26 cellular contexts compared by ENCODE assay signal in the genomic region with DNA sequence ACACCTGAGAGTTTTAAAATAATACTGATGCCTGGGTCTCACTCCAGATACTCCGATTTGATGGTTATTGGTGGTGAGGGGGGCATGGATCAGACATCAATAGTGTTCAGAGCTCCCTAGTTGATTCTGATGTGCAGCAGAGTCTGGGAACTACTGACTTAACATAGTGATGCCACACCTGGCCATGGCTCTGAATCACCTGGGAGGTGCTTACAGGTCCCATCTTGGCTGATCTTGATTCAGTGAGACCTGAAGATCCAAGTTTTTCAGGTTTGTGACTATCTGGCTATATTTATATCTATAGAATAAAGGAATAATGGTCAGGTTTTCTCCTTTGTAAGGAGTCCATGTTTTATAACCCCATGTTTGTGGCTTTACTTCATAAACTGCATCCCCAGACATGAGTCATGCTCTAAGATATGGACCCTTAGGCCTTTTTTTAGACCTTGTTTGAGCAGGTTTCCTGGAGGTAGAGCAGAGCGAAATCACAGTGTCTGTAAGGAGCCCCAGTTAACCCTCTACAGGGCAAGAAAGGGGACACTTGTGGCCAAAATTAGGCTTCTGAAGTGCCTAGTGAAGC.
"Had no signal": no experiment of that assay in that cellular context is flagged by ENCODE, and none has a peak within 500 bp of the region (broad histone marks: within the 10 kb centered on the region; RNA-seq: fewer than 3 reads in every experiment).

No MANE protein-coding gene starts in this region.

- H3K27me3 Mint-ChIP-seq: activated naive CD4-positive, alpha-beta T cell treated with anti-CD3 and anti-CD28 coated beads, Interleukin-2, amount 50 U/mL, for 24 hours; effector memory CD8-positive, alpha-beta T cell; naive thymus-derived CD4-positive, alpha-beta T cell; T-cell; type B pancreatic cell had no signal

- H3K4me1 ChIP-seq: colonic mucosa, left lung, sigmoid colon, testis had no signal

- DNase-seq: activated CD4-positive, CD25-positive, alpha-beta regulatory T cell treated with anti-CD3 and anti-CD28 coated beads, Interleukin-2, amount 50 U/mL, for 72 hours; activated gamma-delta T cell treated with Interleukin-2 at 50 U/mL for 16 hours; activated T-cell treated with anti-CD3 and anti-CD28 coated beads, Interleukin-2, amount 50 U/mL, for 1 hour; anterior cingulate cortex; colonic mucosa; dorsolateral prefrontal cortex; effector memory CD8-positive, alpha-beta T cell; foreskin fibroblast; immature natural killer cell; kidney glomerular epithelial cell; left lung; naive thymus-derived CD4-positive, alpha-beta T cell; occipital lobe; posterior cingulate gyrus; sigmoid colon; stimulated activated CD4-positive, alpha-beta T cell treated with anti-CD3 and anti-CD28 coated beads, Interleukin-4, amount 100 ng/mL, for 1 hour; stimulated activated naive CD4-positive, alpha-beta T cell; T-cell; testis had no signal

- H3K4me2 ChIP-seq: hepatocyte had no signal

- H3K4me1 Mint-ChIP-seq: immature natural killer cell, neural crest cell, T-cell had no signal

- H3K9me3 ChIP-seq: colonic mucosa, left lung, sigmoid colon, testis had no signal

- H3K9me3 Mint-ChIP-seq: activated naive CD4-positive, alpha-beta T cell treated with anti-CD3 and anti-CD28 coated beads, Interleukin-2, amount 50 U/mL, for 24 hours; effector memory CD8-positive, alpha-beta T cell; immature natural killer cell; T-helper 2 cell treated with Interferon-gamma antibody and Interleukin-4, amounts not matched to agents 5 μg/mL and 100 μg/mL, for 36 hours; type B pancreatic cell had no signal

- H3K79me2 ChIP-seq: hepatocyte had no signal

- H2AFZ ChIP-seq: hepatocyte had no signal

- H3K27me3 ChIP-seq: colonic mucosa, dorsolateral prefrontal cortex, hepatocyte, left lung, sigmoid colon, testis had no signal

- H3K36me3 ChIP-seq: colonic mucosa had no signal

- H3K27ac Mint-ChIP-seq: activated naive CD4-positive, alpha-beta T cell treated with anti-CD3 and anti-CD28 coated beads, Interleukin-2, amount 50 U/mL, for 24 hours; immature natural killer cell; T-cell; T-helper 2 cell treated with Interferon-gamma antibody and Interleukin-4, amounts not matched to agents 5 μg/mL and 100 μg/mL, for 36 hours; type B pancreatic cell had no signal

- H3K4me3 Mint-ChIP-seq: activated naive CD4-positive, alpha-beta T cell treated with anti-CD3 and anti-CD28 coated beads, Interleukin-2, amount 50 U/mL, for 24 hours; effector memory CD8-positive, alpha-beta T cell; immature natural killer cell; naive thymus-derived CD4-positive, alpha-beta T cell; neural crest cell; T-cell; T-helper 2 cell treated with Interferon-gamma antibody and Interleukin-4, amounts not matched to agents 5 μg/mL and 100 μg/mL, for 36 hours; type B pancreatic cell had no signal

- ATAC-seq: effector memory CD8-positive, alpha-beta T cell; left lung; naive thymus-derived CD4-positive, alpha-beta T cell; T-cell had no signal

- H3K4me3 ChIP-seq: colonic mucosa, dorsolateral prefrontal cortex, hepatocyte, left lung, lung, sigmoid colon, testis had no signal

- H3K27ac ChIP-seq: colonic mucosa, dorsolateral prefrontal cortex, hepatocyte, left lung, sigmoid colon, testis, VCaP had no signal
